Comparison of ENCODE assay signal across 1 cellular context in the genomic region with DNA sequence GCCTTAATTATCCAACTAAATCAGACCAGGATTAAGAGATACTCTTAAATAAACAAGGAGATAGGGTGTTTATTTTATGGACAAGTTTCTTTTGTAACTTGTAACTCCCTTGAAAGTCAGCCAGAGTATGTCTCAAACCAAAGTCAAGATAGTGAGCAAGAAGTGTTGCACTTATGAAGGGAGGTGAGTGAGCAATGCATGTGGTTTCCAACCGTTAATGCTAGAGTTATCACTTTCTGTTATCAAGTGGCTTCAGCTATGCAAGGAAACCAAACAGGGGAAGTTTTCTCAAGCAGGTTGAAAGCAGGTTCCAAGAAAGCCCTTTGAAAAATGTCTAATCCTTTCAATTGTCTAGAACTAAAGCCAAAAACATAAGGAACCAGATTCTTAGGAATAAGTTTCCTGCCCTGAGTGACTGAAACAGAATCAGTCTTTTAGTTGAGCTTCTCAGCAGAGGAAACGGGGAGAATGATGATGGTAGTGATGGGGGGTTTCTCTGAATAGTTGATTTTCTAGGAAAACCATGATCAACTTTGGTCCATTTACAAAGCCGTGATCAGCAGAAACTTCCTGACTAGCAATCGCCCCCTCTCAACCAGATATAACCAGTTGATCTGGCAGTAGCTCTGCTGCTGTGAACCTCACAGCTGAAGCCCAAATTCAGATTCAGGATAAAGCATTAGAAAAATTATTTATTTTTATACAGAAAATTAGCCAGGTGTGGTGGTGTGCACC.
TF ChIP-seq lines count a peak whose summit lies in the region.

No MANE protein-coding gene starts in this region.

TF ChIP-seq in K562, 482 proteins besides CTCF, POLR2A, EP300 and RAD21 (continued from another document and continues in another):
- TF ChIP-seq, protein P1, sequence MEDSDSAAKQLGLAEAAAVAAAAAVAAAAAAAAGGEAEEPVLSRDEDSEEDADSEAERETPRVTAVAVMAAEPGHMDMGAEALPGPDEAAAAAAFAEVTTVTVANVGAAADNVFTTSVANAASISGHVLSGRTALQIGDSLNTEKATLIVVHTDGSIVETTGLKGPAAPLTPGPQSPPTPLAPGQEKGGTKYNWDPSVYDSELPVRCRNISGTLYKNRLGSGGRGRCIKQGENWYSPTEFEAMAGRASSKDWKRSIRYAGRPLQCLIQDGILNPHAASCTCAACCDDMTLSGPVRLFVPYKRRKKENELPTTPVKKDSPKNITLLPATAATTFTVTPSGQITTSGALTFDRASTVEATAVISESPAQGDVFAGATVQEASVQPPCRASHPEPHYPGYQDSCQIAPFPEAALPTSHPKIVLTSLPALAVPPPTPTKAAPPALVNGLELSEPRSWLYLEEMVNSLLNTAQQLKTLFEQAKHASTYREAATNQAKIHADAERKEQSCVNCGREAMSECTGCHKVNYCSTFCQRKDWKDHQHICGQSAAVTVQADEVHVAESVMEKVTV (CRISPR knock-in tag; IDR thresholded peaks at IDR 0.05): no peak
- TF ChIP-seq RBM15 (IDR thresholded peaks at IDR 0.05; ENCODE audit: insufficient read depth, low read length): no peak
- TF ChIP-seq SIX5 (IDR thresholded peaks at IDR 0.05; ENCODE audit: borderline replicate concordance in 1 of 2, insufficient read depth in 1 of 2, low read depth in 1 of 2, low read length in 2 of 2): no peak
- TF ChIP-seq, protein P2, sequence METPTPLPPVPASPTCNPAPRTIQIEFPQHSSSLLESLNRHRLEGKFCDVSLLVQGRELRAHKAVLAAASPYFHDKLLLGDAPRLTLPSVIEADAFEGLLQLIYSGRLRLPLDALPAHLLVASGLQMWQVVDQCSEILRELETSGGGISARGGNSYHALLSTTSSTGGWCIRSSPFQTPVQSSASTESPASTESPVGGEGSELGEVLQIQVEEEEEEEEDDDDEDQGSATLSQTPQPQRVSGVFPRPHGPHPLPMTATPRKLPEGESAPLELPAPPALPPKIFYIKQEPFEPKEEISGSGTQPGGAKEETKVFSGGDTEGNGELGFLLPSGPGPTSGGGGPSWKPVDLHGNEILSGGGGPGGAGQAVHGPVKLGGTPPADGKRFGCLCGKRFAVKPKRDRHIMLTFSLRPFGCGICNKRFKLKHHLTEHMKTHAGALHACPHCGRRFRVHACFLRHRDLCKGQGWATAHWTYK (CRISPR knock-in tag; IDR thresholded peaks at IDR 0.05): no peak
- TF ChIP-seq ZNF445 (CRISPR knock-in tag; IDR thresholded peaks at IDR 0.05; ENCODE audit: low read depth): no peak
- TF ChIP-seq, protein P3, sequence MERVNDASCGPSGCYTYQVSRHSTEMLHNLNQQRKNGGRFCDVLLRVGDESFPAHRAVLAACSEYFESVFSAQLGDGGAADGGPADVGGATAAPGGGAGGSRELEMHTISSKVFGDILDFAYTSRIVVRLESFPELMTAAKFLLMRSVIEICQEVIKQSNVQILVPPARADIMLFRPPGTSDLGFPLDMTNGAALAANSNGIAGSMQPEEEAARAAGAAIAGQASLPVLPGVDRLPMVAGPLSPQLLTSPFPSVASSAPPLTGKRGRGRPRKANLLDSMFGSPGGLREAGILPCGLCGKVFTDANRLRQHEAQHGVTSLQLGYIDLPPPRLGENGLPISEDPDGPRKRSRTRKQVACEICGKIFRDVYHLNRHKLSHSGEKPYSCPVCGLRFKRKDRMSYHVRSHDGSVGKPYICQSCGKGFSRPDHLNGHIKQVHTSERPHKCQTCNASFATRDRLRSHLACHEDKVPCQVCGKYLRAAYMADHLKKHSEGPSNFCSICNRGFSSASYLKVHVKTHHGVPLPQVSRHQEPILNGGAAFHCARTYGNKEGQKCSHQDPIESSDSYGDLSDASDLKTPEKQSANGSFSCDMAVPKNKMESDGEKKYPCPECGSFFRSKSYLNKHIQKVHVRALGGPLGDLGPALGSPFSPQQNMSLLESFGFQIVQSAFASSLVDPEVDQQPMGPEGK (CRISPR knock-in tag; IDR thresholded peaks at IDR 0.05; ENCODE audit: borderline replicate concordance): no peak
- peak in 1 of 2 experiments; percentile 46; a peak in 1 of 4 replicates for TF ChIP-seq SRF (CRISPR knock-in tag; IDR thresholded peaks at IDR 0.05)
- TF ChIP-seq EWSR1 (IDR thresholded peaks at IDR 0.05; ENCODE audit: borderline replicate concordance, low read depth, partially characterized antibody): no peak
- no peak for TF ChIP-seq MBD2 (IDR thresholded peaks at IDR 0.05; ENCODE audit: borderline replicate concordance, low read depth)
- peak; percentile 37; the same call in 1 of the 2 replicates for TF ChIP-seq ESRRA (IDR thresholded peaks at IDR 0.05; ENCODE audit: borderline replicate concordance, low read depth)
- TF ChIP-seq ZEB2 (IDR thresholded peaks at IDR 0.05): 0 out of 2 replicates have a peak, but pooled peaks have one; percentile 53
- TF ChIP-seq VEZF1 (CRISPR knock-in tag; IDR thresholded peaks at IDR 0.05): peak; percentile 30; the same call in 1 of the 2 replicates
- TF ChIP-seq, protein P4, sequence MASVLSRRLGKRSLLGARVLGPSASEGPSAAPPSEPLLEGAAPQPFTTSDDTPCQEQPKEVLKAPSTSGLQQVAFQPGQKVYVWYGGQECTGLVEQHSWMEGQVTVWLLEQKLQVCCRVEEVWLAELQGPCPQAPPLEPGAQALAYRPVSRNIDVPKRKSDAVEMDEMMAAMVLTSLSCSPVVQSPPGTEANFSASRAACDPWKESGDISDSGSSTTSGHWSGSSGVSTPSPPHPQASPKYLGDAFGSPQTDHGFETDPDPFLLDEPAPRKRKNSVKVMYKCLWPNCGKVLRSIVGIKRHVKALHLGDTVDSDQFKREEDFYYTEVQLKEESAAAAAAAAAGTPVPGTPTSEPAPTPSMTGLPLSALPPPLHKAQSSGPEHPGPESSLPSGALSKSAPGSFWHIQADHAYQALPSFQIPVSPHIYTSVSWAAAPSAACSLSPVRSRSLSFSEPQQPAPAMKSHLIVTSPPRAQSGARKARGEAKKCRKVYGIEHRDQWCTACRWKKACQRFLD (CRISPR knock-in tag; IDR thresholded peaks at IDR 0.05): peak; percentile 62; the same call in 1 of the 2 replicates
- no peak for TF ChIP-seq MAFF (IDR thresholded peaks at IDR 0.05; ENCODE audit: low read length)
- TF ChIP-seq MTF1 (CRISPR knock-in tag; IDR thresholded peaks at IDR 0.05; ENCODE audit: borderline replicate concordance): no peak
- no peak for TF ChIP-seq OTX1 (CRISPR knock-in tag; IDR thresholded peaks at IDR 0.05)
- TF ChIP-seq JUND (IDR thresholded peaks at IDR 0.05; ENCODE audit: borderline replicate concordance, low read depth, low read length): peak; percentile 46; the same call in 1 of the 2 replicates
- peak; percentile 62; the same call in 1 of the 3 replicates for TF ChIP-seq JUND (tag; IDR thresholded peaks at IDR 0.05; ENCODE audit: borderline replicate concordance, low read depth, low read length)
- peak; percentile 61; the same call in 1 of the 2 replicates for TF ChIP-seq SMARCA4 (IDR thresholded peaks at IDR 0.05)
- no peak for TF ChIP-seq CREB1 (IDR thresholded peaks at IDR 0.05)
- no peak for TF ChIP-seq CREB1 (CRISPR knock-in tag; IDR thresholded peaks at IDR 0.05)
- peak; percentile 21; the same call in 1 of the 2 replicates for TF ChIP-seq ZNF584 (CRISPR knock-in tag; IDR thresholded peaks at IDR 0.05; ENCODE audit: low read depth)
- TF ChIP-seq ZNF507 (tag; conservative IDR thresholded peaks at IDR 0.05): no peak
- peak; percentile 48; the same call in 1 of the 2 replicates for TF ChIP-seq SOX6 (IDR thresholded peaks at IDR 0.05)
- peak; percentile 23; the same call in 1 of the 2 replicates for TF ChIP-seq ATF7 (IDR thresholded peaks at IDR 0.05)
- 0 out of 2 replicates have a peak, but pooled peaks have one; percentile 43 for TF ChIP-seq MYC (IDR thresholded peaks at IDR 0.05; ENCODE audit: low read depth, low read length)
- no peak for TF ChIP-seq MYC (CRISPR knock-in tag; IDR thresholded peaks at IDR 0.05; ENCODE audit: borderline replicate concordance, low read depth)
- TF ChIP-seq FOXJ3 (CRISPR knock-in tag; IDR thresholded peaks at IDR 0.05): no peak
- 0 out of 4 replicates have a peak, but pooled peaks of 1 of the 2 experiments have one; percentile 33 for TF ChIP-seq TEAD1 (CRISPR knock-in tag; IDR thresholded peaks at IDR 0.05)
- TF ChIP-seq, protein P5, sequence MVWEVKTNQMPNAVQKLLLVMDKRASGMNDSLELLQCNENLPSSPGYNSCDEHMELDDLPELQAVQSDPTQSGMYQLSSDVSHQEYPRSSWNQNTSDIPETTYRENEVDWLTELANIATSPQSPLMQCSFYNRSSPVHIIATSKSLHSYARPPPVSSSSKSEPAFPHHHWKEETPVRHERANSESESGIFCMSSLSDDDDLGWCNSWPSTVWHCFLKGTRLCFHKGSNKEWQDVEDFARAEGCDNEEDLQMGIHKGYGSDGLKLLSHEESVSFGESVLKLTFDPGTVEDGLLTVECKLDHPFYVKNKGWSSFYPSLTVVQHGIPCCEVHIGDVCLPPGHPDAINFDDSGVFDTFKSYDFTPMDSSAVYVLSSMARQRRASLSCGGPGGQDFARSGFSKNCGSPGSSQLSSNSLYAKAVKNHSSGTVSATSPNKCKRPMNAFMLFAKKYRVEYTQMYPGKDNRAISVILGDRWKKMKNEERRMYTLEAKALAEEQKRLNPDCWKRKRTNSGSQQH (CRISPR knock-in tag; IDR thresholded peaks at IDR 0.05): no peak
- no peak for TF ChIP-seq TCF7 (IDR thresholded peaks at IDR 0.05; ENCODE audit: borderline replicate concordance)
- peak; percentile 57; the same call in 1 of the 2 replicates for TF ChIP-seq FOXM1 (IDR thresholded peaks at IDR 0.05; ENCODE audit: low read depth)
- no peak for TF ChIP-seq FOXM1 (CRISPR knock-in tag; IDR thresholded peaks at IDR 0.05; ENCODE audit: low read depth)
- TF ChIP-seq ZNF766 (CRISPR knock-in tag; conservative IDR thresholded peaks at IDR 0.05): peak; percentile 91
- no peak for TF ChIP-seq E4F1 (CRISPR knock-in tag; IDR thresholded peaks at IDR 0.05; ENCODE audit: borderline replicate concordance)
- no peak for TF ChIP-seq CHD2 (IDR thresholded peaks at IDR 0.05; ENCODE audit: low read depth, low read length)
- TF ChIP-seq FOSL1 (tag; conservative IDR thresholded peaks at IDR 0.05): peak; percentile 79
- TF ChIP-seq MECOM (CRISPR knock-in tag; IDR thresholded peaks at IDR 0.05): no peak
- peak; percentile 73; the same call in 1 of the 2 replicates for TF ChIP-seq TEAD4 (IDR thresholded peaks at IDR 0.05; ENCODE audit: low read length)
- TF ChIP-seq TEAD4 (CRISPR knock-in tag; IDR thresholded peaks at IDR 0.05; ENCODE audit: borderline replicate concordance): no peak
- TF ChIP-seq PML (IDR thresholded peaks at IDR 0.05; ENCODE audit: low read length): peak; percentile 42; the same call in 1 of the 2 replicates
- 0 out of 2 replicates have a peak, but pooled peaks have one; percentile 15 for TF ChIP-seq CC2D1A (IDR thresholded peaks at IDR 0.05)
- no peak for TF ChIP-seq MLX (CRISPR knock-in tag; conservative IDR thresholded peaks at IDR 0.05)
